1 cellular context compared by ENCODE assay signal in genomic region chr3:126982522-126983175, GRCh38.
A peak's percentile ranks its signal among the peaks of the same experiment; 100 is the strongest.
TF ChIP-seq lines count a peak whose summit lies in the region.

PLXNA1 (plus strand) TSS chr3:126983115; CDS start chr3:126988594, 5,479 bp downstream.

TF ChIP-seq in HepG2, 621 proteins besides CTCF, POLR2A, EP300 and RAD21 (continued from another document and continues in another):
- TF ChIP-seq MED1 (CRISPR knock-in tag; IDR thresholded peaks at IDR 0.05): 0 out of 2 replicates have a peak, but pooled peaks have one; percentile 33
- TF ChIP-seq ZNF350 (CRISPR knock-in tag; IDR thresholded peaks at IDR 0.05; ENCODE audit: borderline replicate concordance, low read depth): peak; percentile 74
- no peak for TF ChIP-seq HHEX (CRISPR knock-in tag; IDR thresholded peaks at IDR 0.05)
- 0 out of 2 replicates have a peak, but pooled peaks have one; percentile 46 for TF ChIP-seq ZNF34 (CRISPR knock-in tag; IDR thresholded peaks at IDR 0.05; ENCODE audit: borderline replicate concordance)
- TF ChIP-seq ZMAT5 (CRISPR knock-in tag; IDR thresholded peaks at IDR 0.05; ENCODE audit: borderline replicate concordance, low read depth): no peak
- TF ChIP-seq CEBPG (CRISPR knock-in tag; IDR thresholded peaks at IDR 0.05): no peak
- peak; percentile 34; the same call in 1 of the 2 replicates for TF ChIP-seq HNF1B (CRISPR knock-in tag; IDR thresholded peaks at IDR 0.05)
- TF ChIP-seq ZNF224 (CRISPR knock-in tag; IDR thresholded peaks at IDR 0.05): no peak
- TF ChIP-seq RELA (CRISPR knock-in tag; IDR thresholded peaks at IDR 0.05): no peak
- no peak for TF ChIP-seq ZSCAN20 (CRISPR knock-in tag; IDR thresholded peaks at IDR 0.05; ENCODE audit: borderline replicate concordance)
- no peak for TF ChIP-seq NR2F2 (IDR thresholded peaks at IDR 0.05; ENCODE audit: borderline replicate concordance, low read depth)
- TF ChIP-seq ZNF792 (CRISPR knock-in tag; IDR thresholded peaks at IDR 0.05): no peak
- no peak for TF ChIP-seq ZNF570 (CRISPR knock-in tag; IDR thresholded peaks at IDR 0.05; ENCODE audit: borderline replicate concordance)
- TF ChIP-seq ATF6 (CRISPR knock-in tag; conservative IDR thresholded peaks at IDR 0.05): no peak
- peak; percentile 85; the same call in 1 of the 2 replicates for TF ChIP-seq RNF2 (conservative IDR thresholded peaks at IDR 0.05; ENCODE audit: low read depth)
- TF ChIP-seq ZNF326 (CRISPR knock-in tag; IDR thresholded peaks at IDR 0.05; ENCODE audit: borderline replicate concordance): no peak
- TF ChIP-seq AGO1 (IDR thresholded peaks at IDR 0.05; ENCODE audit: low read depth, low read length, poor library complexity, severe bottlenecking): peak; percentile 33
- no peak for TF ChIP-seq RORA (CRISPR knock-in tag; IDR thresholded peaks at IDR 0.05)
- no peak for TF ChIP-seq MXD3 (CRISPR knock-in tag; IDR thresholded peaks at IDR 0.05)
- no peak for TF ChIP-seq SRSF1 (optimal IDR thresholded peaks at IDR 0.05; ENCODE audit: low read depth, low read length)
- TF ChIP-seq NONO (IDR thresholded peaks at IDR 0.05): no peak
- peak; percentile 70; the same call in 1 of the 2 replicates for TF ChIP-seq NONO (CRISPR knock-in tag; conservative IDR thresholded peaks at IDR 0.05)
- TF ChIP-seq ZNF749 (CRISPR knock-in tag; IDR thresholded peaks at IDR 0.05; ENCODE audit: borderline replicate concordance): no peak
- TF ChIP-seq ZNF710 (CRISPR knock-in tag; IDR thresholded peaks at IDR 0.05; ENCODE audit: borderline replicate concordance): peak; percentile 77; the same call in 1 of the 2 replicates
- TF ChIP-seq ZNF557 (CRISPR knock-in tag; IDR thresholded peaks at IDR 0.05): no peak
- TF ChIP-seq SP2 (CRISPR knock-in tag; IDR thresholded peaks at IDR 0.05): peak; percentile 31; the same call in 1 of the 2 replicates
- TF ChIP-seq ZFP36 (IDR thresholded peaks at IDR 0.05; ENCODE audit: borderline replicate concordance, low read depth, low read length, partially characterized antibody): no peak
- TF ChIP-seq ZNF335 (CRISPR knock-in tag; IDR thresholded peaks at IDR 0.05): no peak
- 0 out of 2 replicates have a peak, but pooled peaks have one; percentile 26 for TF ChIP-seq KMT2B (CRISPR knock-in tag; IDR thresholded peaks at IDR 0.05)
- peak; percentile 48; the same call in 1 of the 2 replicates for TF ChIP-seq AHR (CRISPR knock-in tag; IDR thresholded peaks at IDR 0.05)
- no peak for TF ChIP-seq ZNF784 (CRISPR knock-in tag; IDR thresholded peaks at IDR 0.05; ENCODE audit: borderline replicate concordance)
- no peak for TF ChIP-seq SMAD3 (CRISPR knock-in tag; IDR thresholded peaks at IDR 0.05)
- no peak for TF ChIP-seq NKX3-1 (CRISPR knock-in tag; IDR thresholded peaks at IDR 0.05)
- TF ChIP-seq NFE2L2 (IDR thresholded peaks at IDR 0.05; ENCODE audit: low read length): no peak
- TF ChIP-seq ZMAT3 (CRISPR knock-in tag; conservative IDR thresholded peaks at IDR 0.05): peak; percentile 80; the same call in 1 of the 2 replicates
- peak; percentile 26; the same call in 1 of the 2 replicates for TF ChIP-seq TARDBP (CRISPR knock-in tag; IDR thresholded peaks at IDR 0.05)
- no peak for TF ChIP-seq PBX3 (CRISPR knock-in tag; IDR thresholded peaks at IDR 0.05; ENCODE audit: borderline replicate concordance)
- TF ChIP-seq PATZ1 (CRISPR knock-in tag; IDR thresholded peaks at IDR 0.05): peak; percentile 30; the same call in 1 of the 2 replicates
- TF ChIP-seq DZIP1 (CRISPR knock-in tag; IDR thresholded peaks at IDR 0.05): no peak
- TF ChIP-seq ZNF282 (IDR thresholded peaks at IDR 0.05; ENCODE audit: partially characterized antibody): no peak
- no peak for TF ChIP-seq FOXJ3 (CRISPR knock-in tag; IDR thresholded peaks at IDR 0.05; ENCODE audit: borderline replicate concordance)
- no peak for TF ChIP-seq ZNF44 (CRISPR knock-in tag; IDR thresholded peaks at IDR 0.05)
- no peak for TF ChIP-seq ZNF839 (CRISPR knock-in tag; IDR thresholded peaks at IDR 0.05; ENCODE audit: borderline replicate concordance)
- no peak for TF ChIP-seq ZNF180 (CRISPR knock-in tag; IDR thresholded peaks at IDR 0.05; ENCODE audit: borderline replicate concordance, low read depth)
- 0 out of 2 replicates have a peak, but pooled peaks have one; percentile 46 for TF ChIP-seq CBFB (CRISPR knock-in tag; IDR thresholded peaks at IDR 0.05)
- TF ChIP-seq BCL3 (CRISPR knock-in tag; IDR thresholded peaks at IDR 0.05): no peak
- TF ChIP-seq POGK (CRISPR knock-in tag; conservative IDR thresholded peaks at IDR 0.05): peak; percentile 46; the same call in 1 of the 2 replicates
